ENCODE assay signal across 1 cellular context in genomic region chrX:7986738-7987137, GRCh38. TPM values are rescaled to one million over a fixed set of nuclear protein-coding genes. Genes with fewer than 3 reads are reported as not detected.
"Had no signal": no experiment of that assay in that cellular context is flagged by ENCODE, and none has a peak within 500 bp of the region (broad histone marks: within the 10 kb centered on the region; RNA-seq: fewer than 3 reads in every experiment).

No MANE protein-coding gene starts in this region.

RNA-seq across cellular contexts. Expression of gene PNPLA4, which starts 59.5 kb away (rescaled TPM):
- total RNA-seq: SJSA1 had no signal
